Comparison of ENCODE assay signal across 8 cellular contexts in the genomic region with DNA sequence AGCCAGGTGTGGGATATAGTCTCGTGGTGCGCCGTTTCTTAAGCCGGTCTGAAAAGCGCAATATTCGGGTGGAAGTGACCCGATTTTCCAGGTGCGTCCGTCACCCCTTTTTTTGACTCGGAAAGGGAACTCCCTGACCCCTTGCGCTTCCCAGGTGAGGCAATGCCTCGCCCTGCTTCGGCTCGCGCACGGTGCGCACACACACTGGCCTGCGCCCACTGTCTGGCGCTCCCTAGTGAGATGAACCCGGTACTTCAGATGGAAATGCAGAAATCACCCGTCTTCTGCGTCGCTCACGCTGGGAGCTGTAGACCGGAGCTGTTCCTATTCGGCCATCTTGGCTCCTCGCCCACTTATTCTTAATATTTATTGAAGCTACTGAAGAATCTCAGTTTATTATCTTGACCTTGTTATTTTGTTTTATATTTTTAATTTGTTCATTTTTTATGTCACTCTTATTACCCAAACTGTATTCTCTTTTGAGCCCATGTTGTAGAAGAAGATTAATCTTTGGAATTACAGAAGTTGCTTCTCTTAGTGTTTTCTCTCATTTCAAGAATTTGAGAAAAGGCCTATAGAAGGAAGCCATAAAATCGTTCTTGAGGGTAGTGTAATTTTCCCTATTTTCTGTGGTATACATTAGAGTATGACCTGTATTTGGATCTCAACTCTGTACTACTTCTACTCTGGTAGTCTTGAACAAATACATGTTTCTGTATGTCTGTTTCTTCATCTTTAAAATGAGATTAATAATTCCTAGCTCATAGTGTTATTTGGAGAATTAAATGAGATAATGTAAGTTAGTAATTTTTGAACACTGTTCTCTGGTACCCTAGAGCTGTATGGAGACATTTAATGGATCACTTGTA.
DNase-seq lines count a peak whose midpoint lies in the region; FAIRE-seq and TF ChIP-seq lines count a peak whose summit lies in the region.
"Not testable (repeated sequence)": the region's sequence is repeated elsewhere in the genome, so short reads cannot be mapped to it uniquely, and the experiment has no call there.

No MANE protein-coding gene starts in this region.

- 30 to 58% (median 39%) methylated on average over 8 to 19 of the region's 28 CpGs for WGBS in adrenal gland, 4 donors
- WGBS in thyroid gland, 2 donors = 29 to 50% methylated on average over 9 to 10 of the region's 28 CpGs

- H3K9me3 Mint-ChIP-seq in T-helper 2 cell treated with Interferon-gamma antibody and Interleukin-4, amounts not matched to agents 5 μg/mL and 100 μg/mL, for 36 hours = not testable (repeated sequence)

- H3K27me3 Mint-ChIP-seq in T-helper 2 cell treated with Interferon-gamma antibody and Interleukin-4, amounts not matched to agents 5 μg/mL and 100 μg/mL, for 36 hours (ENCODE audit: low read depth) = not testable (repeated sequence)

- not testable (repeated sequence) for H3K4me1 ChIP-seq in adrenal gland (replicated peaks in 1 of 2); keratinocyte (ENCODE audit: control insufficient read depth, extremely low read depth, insufficient read depth, low read length); osteoblast (ENCODE audit: insufficient read depth, low read length); thyroid gland

- TF ChIP-seq POLR2A in adrenal gland (IDR thresholded peaks at IDR 0.05); thyroid gland (IDR thresholded peaks at IDR 0.05): not testable (repeated sequence)

- TF ChIP-seq CTCF in adrenal gland (IDR thresholded peaks at IDR 0.05) (peak in 5 of 6 experiments; percentile 12 to 62 (median 42)), thyroid gland (IDR thresholded peaks at IDR 0.05) (peak in 3 of 6 experiments; percentile 21 to 54 (median 37))
- TF ChIP-seq CTCF in keratinocyte (optimal IDR thresholded peaks at IDR 0.05 in 1 of 3, IDR thresholded peaks at IDR 0.05 in 1 of 3, conservative IDR thresholded peaks at IDR 0.05 in 1 of 3; ENCODE audit: extremely low read depth in 1 of 3, insufficient read depth in 2 of 3, low read length in 3 of 3); osteoblast (IDR thresholded peaks at IDR 0.05; ENCODE audit: extremely low read depth, low read depth, low read length): not testable (repeated sequence)

- H3K9me1 ChIP-seq in keratinocyte (ENCODE audit: control insufficient read depth, extremely low read depth, insufficient read depth, low read length) = not testable (repeated sequence)

- dilution Hi-C loops in keratinocyte (cut with MboI; ENCODE audit: extremely low pct_ligation_motif_present, low sequenced_read_pairs) = not testable (repeated sequence)

- H3K9ac ChIP-seq in keratinocyte (ENCODE audit: control insufficient read depth, extremely low read depth, insufficient read depth, low read length) = peak overlapping the region; percentile 66

- not testable (repeated sequence) for FAIRE-seq in keratinocyte (lab: Jason Lieb, UNC)

- intact Hi-C loops in adrenal gland (cut with DNase I); thyroid gland (cut with DNase I): not testable (repeated sequence)

- H4K20me1 ChIP-seq in keratinocyte (ENCODE audit: control insufficient read depth, extremely low read depth, insufficient read depth, low read length); osteoblast (ENCODE audit: insufficient read depth, low read length): not testable (repeated sequence)

- H3K36me3 ChIP-seq in adrenal gland (replicated peaks in 1 of 2); keratinocyte (ENCODE audit: control insufficient read depth in 2 of 2, extremely low read depth in 1 of 2, insufficient read depth in 2 of 2, low read length in 2 of 2); osteoblast (ENCODE audit: insufficient read depth, low read length); thyroid gland: not testable (repeated sequence)

- peak overlapping the region; percentile 56 for H3K4me3 Mint-ChIP-seq in T-helper 2 cell treated with Interferon-gamma antibody and Interleukin-4, amounts not matched to agents 5 μg/mL and 100 μg/mL, for 36 hours

- not testable (repeated sequence) for H3K27me3 ChIP-seq in adrenal gland; keratinocyte (ENCODE audit: control insufficient read depth, extremely low read depth, insufficient read depth, low read length); osteoblast (ENCODE audit: insufficient read depth, low read length); thyroid gland

- H3K36me3 Mint-ChIP-seq in T-helper 2 cell treated with Interferon-gamma antibody and Interleukin-4, amounts not matched to agents 5 μg/mL and 100 μg/mL, for 36 hours (ENCODE audit: low read depth) = not testable (repeated sequence)

- DNase-seq in DMS 273 (lab: John Stamatoyannopoulos, UW; ENCODE audit: unreplicated experiment) = peak; percentile 34
- DNase-seq in NCI-H187 treated with DMSO at 0.1 percent for 48 hours (lab: John Stamatoyannopoulos, UW) = peak; percentile 12
- DNase-seq in T-helper 2 cell treated with Interferon-gamma antibody and Interleukin-4, amounts not matched to agents 5 μg/mL and 100 μg/mL, for 36 hours (ENCODE audit: low spot score) = peak; percentile 9
- DNase-seq in adrenal gland = peak; percentile 21 to 83 (median 53)
- DNase-seq in epithelial cell of prostate (ENCODE audit: low read depth, low spot score); keratinocyte (ENCODE audit: low read depth, low spot score); osteoblast (ENCODE audit: insufficient read length, low spot score, missing footprints): not testable (repeated sequence)
- peak; percentile 49 to 64 for DNase-seq in thyroid gland

- H2AFZ ChIP-seq in keratinocyte (ENCODE audit: control insufficient read depth, low read length); osteoblast (ENCODE audit: low read length): not testable (repeated sequence)

- peak overlapping the region; percentile 83 for H3K4me2 ChIP-seq in keratinocyte (ENCODE audit: control insufficient read depth, extremely low read depth, insufficient read depth, low read depth, low read length)
- not testable (repeated sequence) for H3K4me2 ChIP-seq in osteoblast (ENCODE audit: insufficient read depth, low read length)

- not testable (repeated sequence) for H3K9me3 ChIP-seq in adrenal gland (replicated peaks in 1 of 3); keratinocyte (ENCODE audit: control insufficient read depth, low read depth, low read length); osteoblast (ENCODE audit: low read depth, low read length); thyroid gland

- H3K79me2 ChIP-seq in keratinocyte (ENCODE audit: control insufficient read depth, insufficient read depth, low read length) = peaks cover 11% of the 10 kb centered on the region
- peaks cover 10% of the 10 kb centered on the region for H3K79me2 ChIP-seq in osteoblast (ENCODE audit: insufficient read depth, low read length)

- H3K4me3 ChIP-seq in adrenal gland (peak overlapping the region in 1 of 4 donors; percentile 33), keratinocyte (ENCODE audit: control insufficient read depth in 2 of 3, extremely low read depth in 1 of 3, insufficient read depth in 2 of 3, low read depth in 1 of 3, low read length in 3 of 3) (peak overlapping the region in 2 of 3 experiments; percentile 23 to 67), osteoblast (ENCODE audit: insufficient read depth, low read length) (peak overlapping the region; percentile 43), thyroid gland (replicated peaks in 1 of 3) (peak overlapping the region in 1 of 3 donors; percentile 12)

- H3K4me1 Mint-ChIP-seq in T-helper 2 cell treated with Interferon-gamma antibody and Interleukin-4, amounts not matched to agents 5 μg/mL and 100 μg/mL, for 36 hours (ENCODE audit: low read depth) = not testable (repeated sequence)

- H3K27ac ChIP-seq in adrenal gland (peak overlapping the region in 2 of 5 donors; percentile 34 to 80), epithelial cell of prostate (peak overlapping the region; percentile 70), keratinocyte (ENCODE audit: control insufficient read depth, insufficient read depth, low read length) (peak overlapping the region; percentile 72), thyroid gland (peak overlapping the region; percentile 71 to 86 (median 76))
- H3K27ac ChIP-seq in osteoblast (ENCODE audit: low read depth, low read length) = not testable (repeated sequence)

- H3K27ac Mint-ChIP-seq in T-helper 2 cell treated with Interferon-gamma antibody and Interleukin-4, amounts not matched to agents 5 μg/mL and 100 μg/mL, for 36 hours = peak overlapping the region; percentile 76
